Comparison of ENCODE assay signal across 8 cellular contexts in the genomic region with DNA sequence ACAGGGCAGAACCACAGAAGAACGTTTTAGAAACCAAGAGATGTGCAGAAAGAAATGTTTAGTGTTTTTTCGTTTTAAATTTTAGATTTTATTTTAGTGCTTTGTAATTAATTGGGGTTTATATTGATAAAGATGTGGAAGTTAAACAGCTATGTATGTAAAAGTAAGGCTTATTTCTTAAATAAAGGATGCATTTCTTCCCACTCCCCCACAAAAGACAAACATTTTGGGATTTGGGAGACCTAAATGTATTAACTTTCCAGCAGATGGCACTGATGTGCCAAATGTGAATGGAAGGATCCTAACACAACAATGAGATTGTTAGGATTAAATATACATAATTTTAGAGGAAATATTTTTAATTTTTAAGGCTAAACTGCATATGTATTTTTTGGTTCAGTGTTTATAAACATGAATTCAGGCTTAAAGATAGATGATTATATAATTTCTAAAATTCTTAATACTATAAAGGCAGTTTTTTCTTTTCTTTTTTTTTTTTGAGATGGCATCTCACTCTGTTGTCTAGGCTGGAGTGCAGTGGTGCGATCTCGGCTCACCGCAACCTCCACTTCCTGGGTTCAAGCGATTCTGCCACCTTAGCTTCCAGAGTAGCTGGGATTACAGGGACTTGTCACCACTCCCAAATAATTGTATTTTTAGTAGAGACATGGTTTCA.
DNase-seq lines count a peak whose midpoint lies in the region; ATAC-seq and TF ChIP-seq lines count a peak whose summit lies in the region.

No MANE protein-coding gene starts in this region.

- H3K27ac ChIP-seq in VCaP: no peak overlapping the region

- peak; percentile 35 for DNase-seq in CD1c-positive myeloid dendritic cell (ENCODE audit: extremely low spot score)
- DNase-seq in HS-5 (ENCODE audit: low read depth): peak; percentile 94
- DNase-seq in kidney tubule cell (ENCODE audit: low spot score): peak; percentile 52
- DNase-seq in GM20000 (ENCODE audit: low spot score): no peak
- no peak for DNase-seq in SKM-1 (lab: John Stamatoyannopoulos, UW; ENCODE audit: unreplicated experiment)
- DNase-seq in activated naive CD4-positive, alpha-beta T cell (lab: John Stamatoyannopoulos, UW): no peak

- TF ChIP-seq CTCF in VCaP (conservative IDR thresholded peaks at IDR 0.05): peak; percentile 85
- no peak for TF ChIP-seq CTCF in GM20000 (IDR thresholded peaks at IDR 0.05; ENCODE audit: extremely low read depth, missing control alignments)

- ATAC-seq in HG03565 (IDR thresholded peaks at IDR 0.05; ENCODE audit: unreplicated experiment): no peak

Comparison
In these comparisons a context has a peak if more than half of its experiments do, and no peak if none do; other contexts are left out.
1. DNase-seq: peak in CD1c-positive myeloid dendritic cell (single experiment), HS-5 (single experiment) and kidney tubule cell (single experiment); none in GM20000 (single experiment), SKM-1 (single experiment) and activated naive CD4-positive, alpha-beta T cell (0 of 4).